19 cellular contexts compared by ENCODE assay signal in genomic region chr7:139463421-139463820, GRCh38. TPM values are rescaled to one million over a fixed set of nuclear protein-coding genes. Genes with fewer than 3 reads are reported as not detected.
"Had no signal": no experiment of that assay in that cellular context is flagged by ENCODE, and none has a peak within 500 bp of the region (broad histone marks: within the 10 kb centered on the region; RNA-seq: fewer than 3 reads in every experiment).

No MANE protein-coding gene starts in this region.

RNA-seq across cellular contexts. Expression of gene KLRG2, which starts 20.1 kb away (rescaled TPM):
- total RNA-seq: naive thymus-derived CD8-positive, alpha-beta T cell; natural killer cell; natural killer cell treated with Interleukin-12 subunit alpha and Interleukin-12 subunit beta and Interleukin-15 and Interleukin-18, amount 100 ng/mL, for 72 hours; neural crest cell; occipital lobe; osteoblast; osteocyte; ovary; posterior vena cava; psoas muscle; pulmonary artery endothelial cell; right atrium auricular region; right cardiac atrium; right lobe of liver; skeletal muscle tissue; smooth muscle cell; spleen had no signal
- polyA plus RNA-seq: neural cell, right cardiac atrium, small intestine had no signal
